Comparison of ENCODE assay signal across 17 cellular contexts in the genomic region with DNA sequence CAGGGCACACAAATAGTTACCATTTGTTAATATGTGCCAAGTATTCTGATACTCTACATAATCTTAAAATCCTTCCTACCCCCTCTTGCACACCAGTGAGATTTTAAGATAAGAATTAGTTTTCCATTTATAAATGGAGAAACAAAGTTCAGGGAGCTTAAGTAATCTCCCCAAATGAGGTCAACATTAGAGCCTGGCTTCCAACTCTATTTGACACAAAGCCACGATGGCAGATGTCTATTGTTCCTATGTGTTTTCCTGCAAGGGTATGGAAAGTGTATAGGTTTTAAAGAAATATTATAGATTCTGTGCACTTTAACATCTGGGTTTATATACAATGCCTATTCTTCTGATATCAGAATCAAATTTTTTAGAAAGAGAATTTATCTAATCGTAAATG.
DNase-seq lines count a peak whose midpoint lies in the region; ATAC-seq, FAIRE-seq and TF ChIP-seq lines count a peak whose summit lies in the region.
"Had no signal": no experiment of that assay in that cellular context is flagged by ENCODE, and none has a peak within 500 bp of the region (broad histone marks: within the 10 kb centered on the region; RNA-seq: fewer than 3 reads in every experiment).

No MANE protein-coding gene starts in this region.

- intact Hi-C loops in body of pancreas (cut with DNase I), result no loop called here

- H3K9me3 ChIP-seq in body of pancreas (no peaks in the 10 kb centered on the region), subcutaneous abdominal adipose tissue (ENCODE audit: control insufficient read depth in 5 of 5, low read length in 5 of 5) (no peaks in the 10 kb centered on the region), trophoblast cell (ENCODE audit: insufficient read depth, low read depth, low read length) (no peaks in the 10 kb centered on the region)
- H3K9me3 ChIP-seq: BE2C had no signal

- 14 to 22% methylated on average over 2 of the region's 2 CpGs for WGBS in body of pancreas, 2 donors
- WGBS in trophoblast cell (ENCODE audit: extremely low coverage, insufficient coverage, insufficient read length), result no CpG with 5 or more reads among the region's 2 CpGs

- H3K27ac ChIP-seq in body of pancreas (no peak overlapping the region), subcutaneous abdominal adipose tissue (ENCODE audit: low read depth, low read length) (peak overlapping the region; percentile 95), trophoblast cell (ENCODE audit: low read depth, low read length) (no peak overlapping the region), coronary artery (no peak overlapping the region)
- H3K27ac ChIP-seq: C4-2B had no signal

- H3K14ac ChIP-seq in trophoblast cell (ENCODE audit: low read length), result no peak overlapping the region

- no peaks in the 10 kb centered on the region for H3K27me3 ChIP-seq in body of pancreas
- H3K27me3 ChIP-seq in subcutaneous abdominal adipose tissue (ENCODE audit: control insufficient read depth in 5 of 5, insufficient read depth in 4 of 5, low read length in 5 of 5), result no peaks in the 10 kb centered on the region
- H3K27me3 ChIP-seq in trophoblast cell (ENCODE audit: insufficient read depth, low read length), result no peaks in the 10 kb centered on the region
- H3K27me3 ChIP-seq: BE2C had no signal

- no peak overlapping the region for H3K4ac ChIP-seq in trophoblast cell (ENCODE audit: low read depth, low read length)

- H2BK12ac ChIP-seq in trophoblast cell (ENCODE audit: low read length), result no peak overlapping the region

- no peak overlapping the region for H3K18ac ChIP-seq in trophoblast cell (ENCODE audit: low read length)

- peak; percentile 76 for ATAC-seq in body of pancreas
- ATAC-seq: GM12878, GM23338, K562 had no signal

- peaks cover 4% of the 10 kb centered on the region for H3K79me1 ChIP-seq in trophoblast cell (ENCODE audit: low read length)

- no peak overlapping the region for H2BK120ac ChIP-seq in trophoblast cell (ENCODE audit: insufficient read depth, low read length, poor library complexity)

- DNase-seq in D721Med (ENCODE audit: insufficient read length, low spot score), result no peak
- DNase-seq in NCI-H1694 (lab: John Stamatoyannopoulos, UW), result peak; percentile 13
- peak in 3 of 4 donors; percentile 17 to 48 (median 24) for DNase-seq in body of pancreas
- DNase-seq in trophoblast cell, result no peak
- DNase-seq in effector CD8-positive, alpha-beta T cell (lab: John Stamatoyannopoulos, UW), result no peak
- no peak for DNase-seq in coronary artery (ENCODE audit: low spot score)
- DNase-seq: ACHN; BE2C; CD4-positive, alpha-beta memory T cell; COR-L47; H7 had no signal

- TF ChIP-seq CTCF in D721Med (IDR thresholded peaks at IDR 0.05; ENCODE audit: insufficient read depth, missing control alignments), result no peak
- no peak for TF ChIP-seq CTCF in body of pancreas (IDR thresholded peaks at IDR 0.05)
- TF ChIP-seq CTCF in coronary artery (IDR thresholded peaks at IDR 0.05), result no peak

- no peak overlapping the region for H4K12ac ChIP-seq in trophoblast cell (ENCODE audit: low read depth, low read length)

- H3K4me3 ChIP-seq in body of pancreas (no peak overlapping the region), subcutaneous abdominal adipose tissue (ENCODE audit: low read depth in 1 of 5, low read length in 5 of 5) (no peak overlapping the region), trophoblast cell (ENCODE audit: low read depth, low read length) (no peak overlapping the region), coronary artery (no peak overlapping the region)
- H3K4me3 ChIP-seq: GM12878, GM23338, K562 had no signal

- no peak overlapping the region for H3K4me2 ChIP-seq in trophoblast cell (ENCODE audit: low read length)
- H3K4me2 ChIP-seq: GM23338 had no signal

- no peak overlapping the region for H3K9ac ChIP-seq in subcutaneous abdominal adipose tissue (ENCODE audit: low read length in 5 of 5)
- H3K9ac ChIP-seq in trophoblast cell (ENCODE audit: low read length), result no peak overlapping the region

- no peak overlapping the region for H4K91ac ChIP-seq in trophoblast cell (ENCODE audit: low read depth, low read length)

- TF ChIP-seq POLR2A in body of pancreas (IDR thresholded peaks at IDR 0.05), result no peak

- no peak overlapping the region for H3K23ac ChIP-seq in trophoblast cell (ENCODE audit: low read length)

- H2AFZ ChIP-seq in trophoblast cell (ENCODE audit: insufficient read depth, low read length, poor library complexity), result no peak overlapping the region
- H2AFZ ChIP-seq: GM23338 had no signal

- peak; percentile 72 for FAIRE-seq in D721Med (lab: Jason Lieb, UNC)
- FAIRE-seq: GM12878, GM18507, K562 had no signal

- no peaks in the 10 kb centered on the region for H3K79me2 ChIP-seq in trophoblast cell (ENCODE audit: control insufficient read depth, insufficient read depth, low read length, poor library complexity)

- no peaks in the 10 kb centered on the region for H3K36me3 ChIP-seq in body of pancreas (replicated peaks in 1 of 2; ENCODE audit: insufficient read depth in 1 of 2, low read depth in 2 of 2)
- no peaks in the 10 kb centered on the region for H3K36me3 ChIP-seq in subcutaneous abdominal adipose tissue (ENCODE audit: control insufficient read depth in 5 of 5, insufficient read depth in 5 of 5, low read length in 5 of 5)
- H3K36me3 ChIP-seq in trophoblast cell (ENCODE audit: control insufficient read depth in 1 of 2, insufficient read depth in 2 of 2, low read length in 2 of 2), result no peaks in the 10 kb centered on the region
- H3K36me3 ChIP-seq: BE2C had no signal

- no peak overlapping the region for H2AK5ac ChIP-seq in trophoblast cell (ENCODE audit: low read length)

- H4K8ac ChIP-seq in trophoblast cell (ENCODE audit: low read depth, low read length), result no peak overlapping the region

- H3K4me1 ChIP-seq in body of pancreas (peaks cover 29% of the 10 kb centered on the region), subcutaneous abdominal adipose tissue (ENCODE audit: control insufficient read depth in 5 of 5, insufficient read depth in 5 of 5, low read length in 5 of 5) (peaks cover 0 to 32% (median 21%) of the 10 kb centered on the region in 5 donors), trophoblast cell (ENCODE audit: control insufficient read depth in 1 of 2, insufficient read depth in 2 of 2, low read length in 2 of 2) (no peaks in the 10 kb centered on the region)
- H3K4me1 ChIP-seq: BE2C had no signal

- no peak overlapping the region for H2BK5ac ChIP-seq in trophoblast cell (ENCODE audit: low read depth, low read length, poor library complexity)

Comparison
In these comparisons a context has a peak if more than half of its experiments do, and no peak if none do; other contexts are left out.
1. DNase-seq: peak in NCI-H1694 (single experiment) and body of pancreas (3 of 4); none in D721Med (single experiment), trophoblast cell (0 of 2), effector CD8-positive, alpha-beta T cell (single experiment) and coronary artery (single experiment).